ENCODE assay signal across 29 cellular contexts in genomic region chr3:981156-981555, GRCh38.
"Had no signal": no experiment of that assay in that cellular context is flagged by ENCODE, and none has a peak within 500 bp of the region (broad histone marks: within the 10 kb centered on the region; RNA-seq: fewer than 3 reads in every experiment).

No MANE protein-coding gene starts in this region.

- H3K4me1 ChIP-seq: stomach, suprapubic skin, testis, thyroid gland, tibial artery, tibial nerve, transverse colon, upper lobe of left lung, upper lobe of right lung, uterus, vagina had no signal

- H3K9me3 ChIP-seq: suprapubic skin, testis, thoracic aorta, thyroid gland, tibial artery, transverse colon, upper lobe of left lung, upper lobe of right lung, uterus, vagina had no signal

- DNase-seq: stimulated activated CD4-positive, alpha-beta T cell treated with anti-CD3 and anti-CD28 coated beads, Interleukin-2, amount 100 ng/mL, for 48 hours; stimulated activated CD4-positive, alpha-beta T cell treated with anti-CD3 and anti-CD28 coated beads, Interleukin-4, amount 100 ng/mL, for 1 hour; stimulated activated CD4-positive, alpha-beta T cell treated with anti-CD3 and anti-CD28 coated beads, Interleukin-4, amount 100 ng/mL, for 24 hours; stimulated activated CD4-positive, alpha-beta T cell treated with anti-CD3 and anti-CD28 coated beads, Interleukin-4, amount 100 ng/mL, for 4 hours; stimulated activated CD8-positive, alpha-beta memory T cell treated with anti-CD3 and anti-CD28 coated beads, Interleukin-4, amount 100 ng/mL, for 48 hours; stimulated activated naive B cell treated with anti-CD40 and anti-IgM and Interleukin-4, amounts not matched to agents 10 μg/mL and 1 μg/mL and 100 μg/mL, for 72 hours; stimulated activated naive CD4-positive, alpha-beta T cell; stimulated activated naive CD4-positive, alpha-beta T cell treated with Interleukin-2 at 50 U/mL for 16 hours; stimulated activated naive CD8-positive, alpha-beta T cell treated with anti-CD3 and anti-CD28 coated beads, Interleukin-15, amount 100 ng/mL, for 72 hours; stimulated activated naive CD8-positive, alpha-beta T cell treated with anti-CD3 and anti-CD28 coated beads, Interleukin-15, Interleukin-2, amounts not matched to agents 100 U/mL and 50 U/mL, for 24 hours; stomach; substantia nigra; testis; thyroid gland; tibial artery; transverse colon; trophoblast cell; upper lobe of left lung; upper lobe of right lung; uterus had no signal

- H3K27me3 ChIP-seq: stomach, suprapubic skin, testis, thyroid gland, tibial artery, tibial nerve, transverse colon, upper lobe of left lung, upper lobe of right lung, uterus, vagina had no signal

- FAIRE-seq: urothelium cell line had no signal

- ATAC-seq: stimulated activated effector memory CD8-positive, alpha-beta T cell treated with anti-CD3 and anti-CD28 coated beads, Interleukin-12 subunit alpha, Interleukin-12 subunit beta, amount 100 ng/mL, for 72 hours; stimulated activated memory B cell treated with anti-CD40 and anti-IgM and Interleukin-4, amounts not matched to agents 10 μg/mL and 1 μg/mL and 100 μg/mL, for 72 hours; stimulated activated naive B cell treated with anti-CD40 and anti-IgM and Interleukin-4, amounts not matched to agents 10 μg/mL and 1 μg/mL and 100 μg/mL, for 72 hours; stimulated activated naive CD8-positive, alpha-beta T cell treated with anti-CD3 and anti-CD28 coated beads, Interleukin-15, amount 100 ng/mL, for 72 hours; stimulated activated naive CD8-positive, alpha-beta T cell treated with anti-CD3 and anti-CD28 coated beads, Interleukin-15, Interleukin-2, amounts not matched to agents 100 U/mL and 50 U/mL, for 24 hours; upper lobe of right lung had no signal

- H3K27ac Mint-ChIP-seq: stimulated activated effector memory CD8-positive, alpha-beta T cell treated with anti-CD3 and anti-CD28 coated beads, Interleukin-12 subunit alpha, Interleukin-12 subunit beta, amount 100 ng/mL, for 72 hours; stimulated activated memory B cell treated with anti-CD40 and anti-IgM and Interleukin-4, amounts not matched to agents 10 μg/mL and 1 μg/mL and 100 μg/mL, for 72 hours; stimulated activated naive B cell treated with anti-CD40 and anti-IgM and Interleukin-4, amounts not matched to agents 10 μg/mL and 1 μg/mL and 100 μg/mL, for 72 hours; stimulated activated naive CD8-positive, alpha-beta T cell treated with anti-CD3 and anti-CD28 coated beads, Interleukin-15, amount 100 ng/mL, for 72 hours; stimulated activated naive CD8-positive, alpha-beta T cell treated with anti-CD3 and anti-CD28 coated beads, Interleukin-15, Interleukin-2, amounts not matched to agents 100 ng/mL and 50 ng/mL, for 24 hours; type B pancreatic cell had no signal

- H3K4me3 Mint-ChIP-seq: stimulated activated effector memory CD8-positive, alpha-beta T cell treated with anti-CD3 and anti-CD28 coated beads, Interleukin-12 subunit alpha, Interleukin-12 subunit beta, amount 100 ng/mL, for 72 hours; stimulated activated memory B cell treated with anti-CD40 and anti-IgM and Interleukin-4, amounts not matched to agents 10 μg/mL and 1 μg/mL and 100 μg/mL, for 72 hours; stimulated activated naive B cell treated with anti-CD40 and anti-IgM and Interleukin-4, amounts not matched to agents 10 μg/mL and 1 μg/mL and 100 μg/mL, for 72 hours; stimulated activated naive CD8-positive, alpha-beta T cell treated with anti-CD3 and anti-CD28 coated beads, Interleukin-15, amount 100 ng/mL, for 72 hours; stimulated activated naive CD8-positive, alpha-beta T cell treated with anti-CD3 and anti-CD28 coated beads, Interleukin-15, Interleukin-2, amounts not matched to agents 100 ng/mL and 50 ng/mL, for 24 hours; type B pancreatic cell had no signal

- H3K36me3 Mint-ChIP-seq: stimulated activated effector memory CD8-positive, alpha-beta T cell treated with anti-CD3 and anti-CD28 coated beads, Interleukin-12 subunit alpha, Interleukin-12 subunit beta, amount 100 ng/mL, for 72 hours; stimulated activated memory B cell treated with anti-CD40 and anti-IgM and Interleukin-4, amounts not matched to agents 10 μg/mL and 1 μg/mL and 100 μg/mL, for 72 hours; stimulated activated naive B cell treated with anti-CD40 and anti-IgM and Interleukin-4, amounts not matched to agents 10 μg/mL and 1 μg/mL and 100 μg/mL, for 72 hours; type B pancreatic cell had no signal

- H3K36me3 ChIP-seq: stomach, suprapubic skin, thoracic aorta, thyroid gland, tibial artery, tibial nerve, transverse colon, upper lobe of left lung, upper lobe of right lung, uterus, vagina had no signal

- H3K27me3 Mint-ChIP-seq: stimulated activated memory B cell treated with anti-CD40 and anti-IgM and Interleukin-4, amounts not matched to agents 10 μg/mL and 1 μg/mL and 100 μg/mL, for 72 hours; stimulated activated naive B cell treated with anti-CD40 and anti-IgM and Interleukin-4, amounts not matched to agents 10 μg/mL and 1 μg/mL and 100 μg/mL, for 72 hours; stimulated activated naive CD8-positive, alpha-beta T cell treated with anti-CD3 and anti-CD28 coated beads, Interleukin-15, amount 100 ng/mL, for 72 hours; stimulated activated naive CD8-positive, alpha-beta T cell treated with anti-CD3 and anti-CD28 coated beads, Interleukin-15, Interleukin-2, amounts not matched to agents 100 ng/mL and 50 ng/mL, for 24 hours; type B pancreatic cell had no signal

- H3K27ac ChIP-seq: stomach, suprapubic skin, testis, thoracic aorta, thyroid gland, tibial artery, tibial nerve, transverse colon, upper lobe of left lung, upper lobe of right lung, uterus, vagina had no signal

- H3K4me1 Mint-ChIP-seq: stimulated activated effector memory CD8-positive, alpha-beta T cell treated with anti-CD3 and anti-CD28 coated beads, Interleukin-12 subunit alpha, Interleukin-12 subunit beta, amount 100 ng/mL, for 72 hours; stimulated activated memory B cell treated with anti-CD40 and anti-IgM and Interleukin-4, amounts not matched to agents 10 μg/mL and 1 μg/mL and 100 μg/mL, for 72 hours; stimulated activated naive B cell treated with anti-CD40 and anti-IgM and Interleukin-4, amounts not matched to agents 10 μg/mL and 1 μg/mL and 100 μg/mL, for 72 hours; stimulated activated naive CD8-positive, alpha-beta T cell treated with anti-CD3 and anti-CD28 coated beads, Interleukin-15, amount 100 ng/mL, for 72 hours had no signal

- H3K4me3 ChIP-seq: stomach, suprapubic skin, testis, thoracic aorta, thyroid gland, tibial artery, tibial nerve, transverse colon, upper lobe of left lung, upper lobe of right lung, uterus, vagina had no signal
